Comparison of ENCODE assay signal across 27 cellular contexts in the genomic region with DNA sequence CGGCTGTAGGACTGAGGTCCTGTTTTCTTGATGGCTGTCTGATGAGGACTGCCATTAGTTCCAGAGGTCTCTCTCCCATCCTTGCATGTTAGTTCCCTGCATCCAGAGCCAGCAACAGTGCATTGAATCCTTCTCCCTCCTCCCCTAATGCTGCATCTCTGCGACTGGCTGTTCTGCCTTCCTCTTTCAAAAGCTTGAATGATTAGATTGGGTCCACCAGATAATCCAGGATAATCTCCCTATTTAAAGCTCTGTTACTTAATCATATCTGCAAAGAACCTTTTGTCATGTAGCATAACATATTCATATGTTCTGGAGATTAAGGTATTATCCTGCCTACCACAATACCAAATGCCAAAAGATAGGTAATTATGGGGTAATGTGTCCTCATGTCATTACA.
"Had no signal": no experiment of that assay in that cellular context is flagged by ENCODE, and none has a peak within 500 bp of the region (broad histone marks: within the 10 kb centered on the region; RNA-seq: fewer than 3 reads in every experiment).

No MANE protein-coding gene starts in this region.

- ATAC-seq: naive thymus-derived CD4-positive, alpha-beta T cell; natural killer cell; right cardiac atrium; right lobe of liver; stimulated activated effector memory CD8-positive, alpha-beta T cell treated with anti-CD3 and anti-CD28 coated beads, Interleukin-12 subunit alpha, Interleukin-12 subunit beta, amount 100 ng/mL, for 72 hours; stimulated activated naive B cell treated with anti-CD40 and anti-IgM and Interleukin-4, amounts not matched to agents 10 μg/mL and 1 μg/mL and 100 μg/mL, for 72 hours; stimulated activated naive CD8-positive, alpha-beta T cell treated with anti-CD3 and anti-CD28 coated beads, Interleukin-15, amount 100 ng/mL, for 72 hours; stimulated activated naive CD8-positive, alpha-beta T cell treated with anti-CD3 and anti-CD28 coated beads, Interleukin-15, Interleukin-2, amounts not matched to agents 100 U/mL and 50 U/mL, for 24 hours had no signal

- H3K27me3 Mint-ChIP-seq: stimulated activated naive B cell treated with anti-CD40 and anti-IgM and Interleukin-4, amounts not matched to agents 10 μg/mL and 1 μg/mL and 100 μg/mL, for 72 hours; stimulated activated naive CD8-positive, alpha-beta T cell treated with anti-CD3 and anti-CD28 coated beads, Interleukin-15, amount 100 ng/mL, for 72 hours had no signal

- H3K4me1 ChIP-seq: neural progenitor cell, parathyroid adenoma, right lobe of liver, sigmoid colon, thyroid gland, tibial nerve, upper lobe of left lung, vagina had no signal

- DNase-seq: naive thymus-derived CD4-positive, alpha-beta T cell; natural killer cell; occipital lobe; ovary; posterior cingulate gyrus; right cardiac atrium; right lobe of liver; sigmoid colon; small intestine; stimulated activated CD4-positive, alpha-beta T cell treated with anti-CD3 and anti-CD28 coated beads, Interleukin-15, amount 100 ng/mL, for 24 hours; stimulated activated CD4-positive, alpha-beta T cell treated with anti-CD3 and anti-CD28 coated beads, Interleukin-2, amount 100 ng/mL, for 24 hours; stimulated activated CD4-positive, alpha-beta T cell treated with anti-CD3 and anti-CD28 coated beads, Interleukin-2, amount 100 ng/mL, for 48 hours; stimulated activated CD4-positive, alpha-beta T cell treated with anti-CD3 and anti-CD28 coated beads, Interleukin-4, amount 100 ng/mL, for 24 hours; stimulated activated naive B cell treated with anti-CD40 and anti-IgM and Interleukin-4, amounts not matched to agents 10 μg/mL and 1 μg/mL and 100 μg/mL, for 72 hours; stimulated activated naive CD8-positive, alpha-beta T cell treated with anti-CD3 and anti-CD28 coated beads, Interleukin-15, amount 100 ng/mL, for 72 hours; stimulated activated naive CD8-positive, alpha-beta T cell treated with anti-CD3 and anti-CD28 coated beads, Interleukin-15, Interleukin-2, amounts not matched to agents 100 U/mL and 50 U/mL, for 24 hours; thyroid gland; trophoblast cell; upper lobe of left lung had no signal

- H3K36me3 Mint-ChIP-seq: natural killer cell; neural progenitor cell; stimulated activated effector memory CD8-positive, alpha-beta T cell treated with anti-CD3 and anti-CD28 coated beads, Interleukin-12 subunit alpha, Interleukin-12 subunit beta, amount 100 ng/mL, for 72 hours; stimulated activated naive B cell treated with anti-CD40 and anti-IgM and Interleukin-4, amounts not matched to agents 10 μg/mL and 1 μg/mL and 100 μg/mL, for 72 hours had no signal

- H3K4me1 Mint-ChIP-seq: naive thymus-derived CD4-positive, alpha-beta T cell; natural killer cell; nephron; stimulated activated effector memory CD8-positive, alpha-beta T cell treated with anti-CD3 and anti-CD28 coated beads, Interleukin-12 subunit alpha, Interleukin-12 subunit beta, amount 100 ng/mL, for 72 hours; stimulated activated naive B cell treated with anti-CD40 and anti-IgM and Interleukin-4, amounts not matched to agents 10 μg/mL and 1 μg/mL and 100 μg/mL, for 72 hours; stimulated activated naive CD8-positive, alpha-beta T cell treated with anti-CD3 and anti-CD28 coated beads, Interleukin-15, amount 100 ng/mL, for 72 hours had no signal

- H3K27me3 ChIP-seq: neural progenitor cell, ovary, right lobe of liver, sigmoid colon, thyroid gland, tibial nerve, upper lobe of left lung, vagina had no signal

- H3K9me3 Mint-ChIP-seq: stimulated activated naive CD8-positive, alpha-beta T cell treated with anti-CD3 and anti-CD28 coated beads, Interleukin-15, amount 100 ng/mL, for 72 hours had no signal

- H3K4me3 ChIP-seq: neural progenitor cell, ovary, right lobe of liver, sigmoid colon, thoracic aorta, thyroid gland, tibial nerve, upper lobe of left lung, vagina had no signal

- H3K27ac ChIP-seq: neural progenitor cell, ovary, parathyroid adenoma, right lobe of liver, sigmoid colon, thoracic aorta, thyroid gland, tibial nerve, upper lobe of left lung, vagina had no signal

- H3K36me3 ChIP-seq: neural progenitor cell, ovary, right lobe of liver, sigmoid colon, thoracic aorta, thyroid gland, tibial nerve, upper lobe of left lung, vagina had no signal

- H3K9me3 ChIP-seq: ovary, right lobe of liver, sigmoid colon, thoracic aorta, thyroid gland, tibial nerve, upper lobe of left lung, vagina had no signal

- H3K4me3 Mint-ChIP-seq: naive thymus-derived CD4-positive, alpha-beta T cell; natural killer cell; nephron; neural progenitor cell; stimulated activated effector memory CD8-positive, alpha-beta T cell treated with anti-CD3 and anti-CD28 coated beads, Interleukin-12 subunit alpha, Interleukin-12 subunit beta, amount 100 ng/mL, for 72 hours; stimulated activated naive B cell treated with anti-CD40 and anti-IgM and Interleukin-4, amounts not matched to agents 10 μg/mL and 1 μg/mL and 100 μg/mL, for 72 hours; stimulated activated naive CD8-positive, alpha-beta T cell treated with anti-CD3 and anti-CD28 coated beads, Interleukin-15, amount 100 ng/mL, for 72 hours had no signal

- H3K27ac Mint-ChIP-seq: naive thymus-derived CD4-positive, alpha-beta T cell; natural killer cell; neural progenitor cell; progenitor cell of endocrine pancreas; stimulated activated effector memory CD8-positive, alpha-beta T cell treated with anti-CD3 and anti-CD28 coated beads, Interleukin-12 subunit alpha, Interleukin-12 subunit beta, amount 100 ng/mL, for 72 hours; stimulated activated naive B cell treated with anti-CD40 and anti-IgM and Interleukin-4, amounts not matched to agents 10 μg/mL and 1 μg/mL and 100 μg/mL, for 72 hours; stimulated activated naive CD8-positive, alpha-beta T cell treated with anti-CD3 and anti-CD28 coated beads, Interleukin-15, amount 100 ng/mL, for 72 hours had no signal
